10 cellular contexts compared by ENCODE assay signal in the genomic region with DNA sequence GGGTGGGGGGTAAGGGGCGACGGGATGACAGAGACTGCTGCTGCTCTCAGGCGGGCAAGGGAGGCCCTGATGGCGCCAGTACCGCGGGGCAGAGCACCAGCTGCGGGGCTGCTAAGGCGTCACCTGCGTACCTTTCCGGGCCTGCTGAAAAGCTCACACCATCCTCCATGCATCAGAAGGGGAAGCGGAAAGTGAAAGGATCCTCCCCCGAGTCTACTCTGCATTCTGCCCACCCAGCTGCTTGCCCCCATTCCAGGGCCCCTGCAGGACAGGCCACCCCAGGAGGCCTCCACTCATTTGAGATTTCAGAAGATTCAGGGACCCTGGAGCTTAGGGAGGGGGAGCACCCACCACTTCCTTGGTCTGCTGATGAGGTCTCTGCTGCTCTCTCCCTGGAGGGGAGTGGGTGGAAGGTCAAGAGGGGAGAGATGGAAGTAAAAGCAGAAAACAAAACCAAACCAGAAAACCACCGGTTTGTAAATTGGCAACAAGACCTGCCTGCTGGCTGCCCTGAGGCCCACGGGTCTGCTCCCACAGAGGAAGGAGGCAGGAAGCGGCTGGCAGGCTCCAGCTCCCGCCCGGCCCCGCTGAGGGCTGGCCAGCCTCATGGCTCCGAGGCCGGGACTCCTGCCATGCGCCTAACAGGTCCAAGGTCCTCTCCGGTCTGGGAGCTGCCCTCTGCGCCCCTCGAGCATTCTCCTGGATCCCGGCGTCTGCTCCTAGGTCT. TPM values are rescaled to one million over a fixed set of nuclear protein-coding genes. Genes with fewer than 3 reads are reported as not detected.
A peak's percentile ranks its signal among the peaks of the same experiment; 100 is the strongest.
DNase-seq lines count a peak whose midpoint lies in the region; ATAC-seq, FAIRE-seq and TF ChIP-seq lines count a peak whose summit lies in the region.
"Had no signal": no experiment of that assay in that cellular context is flagged by ENCODE, and none has a peak within 500 bp of the region (broad histone marks: within the 10 kb centered on the region; RNA-seq: fewer than 3 reads in every experiment).

No MANE protein-coding gene starts in this region.

- no peaks in the 10 kb centered on the region for H3K27me3 ChIP-seq in A673 (replicated peaks; ENCODE audit: insufficient read depth, low read depth, low read length, poor library complexity)
- H3K27me3 ChIP-seq: heart left ventricle, SJSA1 had no signal

- H3K4me1 ChIP-seq in HEK293 (ENCODE audit: control insufficient read depth, insufficient read depth, low read length) (no peaks in the 10 kb centered on the region), mucosa of descending colon (ENCODE audit: low read depth) (no peaks in the 10 kb centered on the region), A673 (ENCODE audit: insufficient read depth, low read length, poor library complexity, severe bottlenecking) (no peaks in the 10 kb centered on the region)

- peak; percentile 68 for ATAC-seq in mucosa of descending colon

- intact Hi-C loops in mucosa of descending colon (cut with DNase I, micrococcal nuclease) (no loop called here), A673 (cut with micrococcal nuclease; ENCODE audit: unreplicated experiment) (no loop called here)

- H3K4me3 ChIP-seq in HEK293 (ENCODE audit: low read depth, low read length) (no peak overlapping the region), mucosa of descending colon (no peak overlapping the region), A673 (ENCODE audit: low read depth, low read length, poor library complexity, severe bottlenecking) (no peak overlapping the region)
- H3K4me3 ChIP-seq: heart left ventricle, SJSA1 had no signal

- DNase-seq in CD1c-positive myeloid dendritic cell (ENCODE audit: extremely low spot score) (peak; percentile 12), activated T-cell treated with anti-CD3 and anti-CD28 coated beads for 1 hour (ENCODE audit: low read depth) (peak; percentile 30), mucosa of descending colon (no peak), NCI-H1930 (lab: John Stamatoyannopoulos, UW) (no peak), D721Med (ENCODE audit: insufficient read length, low spot score) (no peak), NCI-H748 (lab: John Stamatoyannopoulos, UW; ENCODE audit: unreplicated experiment) (no peak), A673 (ENCODE audit: low spot score) (no peak)

- no peak for FAIRE-seq in D721Med (lab: Jason Lieb, UNC)

- no peaks in the 10 kb centered on the region for H3K9me3 ChIP-seq in HEK293 (ENCODE audit: control insufficient read depth, insufficient read depth, low read depth, low read length)
- H3K9me3 ChIP-seq in mucosa of descending colon, result no peaks in the 10 kb centered on the region
- no peaks in the 10 kb centered on the region for H3K9me3 ChIP-seq in A673 (ENCODE audit: low read depth, low read length, poor library complexity, severe bottlenecking)
- H3K9me3 ChIP-seq: heart left ventricle, SJSA1 had no signal

- TF ChIP-seq CTCF in HEK293 (tag by site-specific recombination; IDR thresholded peaks at IDR 0.05), result no peak
- TF ChIP-seq CTCF in mucosa of descending colon (IDR thresholded peaks at IDR 0.05), result no peak
- TF ChIP-seq CTCF in D721Med (IDR thresholded peaks at IDR 0.05; ENCODE audit: insufficient read depth, missing control alignments), result no peak
- no peak for TF ChIP-seq CTCF in A673 (conservative IDR thresholded peaks at IDR 0.05; ENCODE audit: low read depth, low read length)

- POLR2A ChIA-PET in HEK293 (lab: Yijun Ruan, JAX) (no interaction called here), A673 (lab: Charles Lee; ENCODE audit: low non-redundant PET) (no interaction called here)

- CTCF ChIA-PET in HEK293 (lab: Yijun Ruan, JAX), result interaction anchor here (0.7 to 1.8 kb wide), 4 partner anchors 12 to 604 kb away, joined by 3 to 6 read pairs (median 4); a partner anchor contains a TSS
- CTCF ChIA-PET in A673 (lab: Charles Lee), result no interaction called here

- BruUV-seq in A673 (replicated peaks; lab: Mats Ljungman, UMichigan), result no TSS peak

- H3K36me3 ChIP-seq in HEK293 (ENCODE audit: control insufficient read depth in 2 of 2, insufficient read depth in 1 of 2, low read length in 2 of 2) (peaks cover 0 to 54% of the 10 kb centered on the region in 2 experiments; a peak in 2 of 3 replicates), mucosa of descending colon (ENCODE audit: low read depth) (peaks cover 3% of the 10 kb centered on the region), A673 (ENCODE audit: insufficient read depth, low read length, poor library complexity, severe bottlenecking) (peaks cover 8% of the 10 kb centered on the region)

- H3K27ac ChIP-seq in HEK293 (ENCODE audit: extremely low read depth, low read depth, low read length) (no peak overlapping the region), A673 (ENCODE audit: low read depth, low read length, poor library complexity, severe bottlenecking) (no peak overlapping the region)
- H3K27ac ChIP-seq: SJSA1 had no signal

TF ChIP-seq in HEK293, 187 proteins besides CTCF, POLR2A, EP300 and RAD21:
- TF ChIP-seq ZFHX2 (tag by site-specific recombination; conservative IDR thresholded peaks at IDR 0.05), result peak; percentile 41
- peak; percentile 77 for TF ChIP-seq EGR2 (tag by site-specific recombination; IDR thresholded peaks at IDR 0.05; ENCODE audit: low read depth)
- TF ChIP-seq, protein P1, sequence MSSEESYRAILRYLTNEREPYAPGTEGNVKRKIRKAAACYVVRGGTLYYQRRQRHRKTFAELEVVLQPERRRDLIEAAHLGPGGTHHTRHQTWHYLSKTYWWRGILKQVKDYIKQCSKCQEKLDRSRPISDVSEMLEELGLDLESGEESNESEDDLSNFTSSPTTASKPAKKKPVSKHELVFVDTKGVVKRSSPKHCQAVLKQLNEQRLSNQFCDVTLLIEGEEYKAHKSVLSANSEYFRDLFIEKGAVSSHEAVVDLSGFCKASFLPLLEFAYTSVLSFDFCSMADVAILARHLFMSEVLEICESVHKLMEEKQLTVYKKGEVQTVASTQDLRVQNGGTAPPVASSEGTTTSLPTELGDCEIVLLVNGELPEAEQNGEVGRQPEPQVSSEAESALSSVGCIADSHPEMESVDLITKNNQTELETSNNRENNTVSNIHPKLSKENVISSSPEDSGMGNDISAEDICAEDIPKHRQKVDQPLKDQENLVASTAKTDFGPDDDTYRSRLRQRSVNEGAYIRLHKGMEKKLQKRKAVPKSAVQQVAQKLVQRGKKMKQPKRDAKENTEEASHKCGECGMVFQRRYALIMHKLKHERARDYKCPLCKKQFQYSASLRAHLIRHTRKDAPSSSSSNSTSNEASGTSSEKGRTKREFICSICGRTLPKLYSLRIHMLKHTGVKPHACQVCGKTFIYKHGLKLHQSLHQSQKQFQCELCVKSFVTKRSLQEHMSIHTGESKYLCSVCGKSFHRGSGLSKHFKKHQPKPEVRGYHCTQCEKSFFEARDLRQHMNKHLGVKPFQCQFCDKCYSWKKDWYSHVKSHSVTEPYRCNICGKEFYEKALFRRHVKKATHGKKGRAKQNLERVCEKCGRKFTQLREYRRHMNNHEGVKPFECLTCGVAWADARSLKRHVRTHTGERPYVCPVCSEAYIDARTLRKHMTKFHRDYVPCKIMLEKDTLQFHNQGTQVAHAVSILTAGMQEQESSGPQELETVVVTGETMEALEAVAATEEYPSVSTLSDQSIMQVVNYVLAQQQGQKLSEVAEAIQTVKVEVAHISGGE (tag by site-specific recombination; conservative IDR thresholded peaks at IDR 0.05; ENCODE audit: low read depth), result no peak
- TF ChIP-seq, protein P2, sequence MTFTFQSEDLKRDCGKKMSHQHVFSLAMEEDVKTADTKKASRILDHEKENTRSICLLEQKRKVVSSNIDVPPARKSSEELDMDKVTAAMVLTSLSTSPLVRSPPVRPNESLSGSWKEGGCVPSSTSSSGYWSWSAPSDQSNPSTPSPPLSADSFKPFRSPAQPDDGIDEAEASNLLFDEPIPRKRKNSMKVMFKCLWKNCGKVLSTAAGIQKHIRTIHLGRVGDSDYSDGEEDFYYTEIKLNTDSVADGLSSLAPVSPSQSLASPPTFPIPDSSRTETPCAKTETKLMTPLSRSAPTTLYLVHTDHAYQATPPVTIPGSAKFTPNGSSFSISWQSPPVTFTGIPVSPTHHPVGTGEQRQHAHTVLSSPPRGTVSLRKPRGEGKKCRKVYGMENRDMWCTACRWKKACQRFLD (tag by site-specific recombination; IDR thresholded peaks at IDR 0.05), result no peak

RNA-seq across cellular contexts. Expression of a gene that starts 33.6 kb away (rescaled TPM):
- 1 to 10 TPM; 1.9 to 9.4 (median 2.9) TPM for total RNA-seq in mucosa of descending colon
- total RNA-seq in A673 (2021), result not detected in 2 replicates
- total RNA-seq: heart left ventricle, SJSA1 had no signal

RNA-seq across cellular contexts. Expression of a gene that starts 47.9 kb away (rescaled TPM):
- 10 to 100 TPM; 25.2 to 43.4 (median 27.4) TPM for total RNA-seq in mucosa of descending colon
- total RNA-seq in A673 (2021), result 48.0 and 51.6 TPM in 2 replicates

Comparison
In these comparisons a context has a peak if more than half of its experiments do, and no peak if none do; other contexts are left out.
1. DNase-seq: peak in CD1c-positive myeloid dendritic cell (single experiment) and activated T-cell treated with anti-CD3 and anti-CD28 coated beads for 1 hour (single experiment); none in mucosa of descending colon (0 of 3), NCI-H1930 (0 of 2), D721Med (single experiment), NCI-H748 (single experiment) and A673 (single experiment).